14 cellular contexts compared by ENCODE assay signal in the genomic region with DNA sequence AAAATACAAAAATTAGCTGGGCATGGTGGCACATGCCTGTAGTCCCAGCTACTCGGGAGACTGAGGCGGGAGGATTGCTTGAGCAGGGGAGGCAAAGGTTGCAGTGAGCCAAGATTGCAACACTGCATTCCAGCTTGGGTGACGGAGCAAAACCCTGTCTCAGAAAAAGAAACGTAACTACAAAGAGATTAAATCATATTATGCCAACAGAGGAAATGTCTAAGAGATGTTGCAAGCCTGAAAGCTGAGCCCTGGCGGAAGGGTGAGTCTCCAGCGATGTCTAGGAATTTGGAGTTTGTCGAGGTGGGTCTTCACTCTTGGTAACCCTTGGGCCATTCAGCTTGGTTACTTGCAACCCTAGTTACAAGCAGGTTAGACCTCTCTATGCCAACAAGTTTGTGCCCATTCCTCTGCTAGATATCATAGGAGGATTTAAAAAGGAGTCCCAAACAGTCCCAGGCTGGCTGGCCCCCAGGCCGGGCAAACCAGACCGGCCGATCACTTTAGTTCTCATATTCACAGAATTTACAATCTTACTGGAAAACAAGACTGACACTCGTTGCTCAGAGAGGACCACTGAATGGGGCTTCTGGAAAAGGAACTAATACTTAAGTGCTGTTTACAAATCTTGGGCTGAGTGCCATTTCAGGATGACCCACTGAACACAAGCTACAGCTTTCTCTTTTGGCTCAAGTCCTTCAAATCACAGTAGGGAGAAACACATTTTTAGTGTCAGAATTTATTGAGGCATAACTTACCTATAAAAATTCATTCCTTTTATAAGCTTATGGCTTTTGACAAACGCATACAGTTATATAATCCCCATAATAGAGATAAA. TPM values are rescaled to one million over a fixed set of nuclear protein-coding genes. Genes with fewer than 3 reads are reported as not detected.
DNase-seq lines count a peak whose midpoint lies in the region; ATAC-seq, FAIRE-seq and TF ChIP-seq lines count a peak whose summit lies in the region.
"Had no signal": no experiment of that assay in that cellular context is flagged by ENCODE, and none has a peak within 500 bp of the region (broad histone marks: within the 10 kb centered on the region; RNA-seq: fewer than 3 reads in every experiment).

No MANE protein-coding gene starts in this region.

- peaks cover 0 to 6% (median 0%) of the 10 kb centered on the region in 4 donors for H3K4me1 ChIP-seq in sigmoid colon

- 65 to 67% methylated on average over 12 of the region's 12 CpGs for WGBS in sigmoid colon, 2 donors

- H3K9me3 ChIP-seq in sigmoid colon, result no peaks in the 10 kb centered on the region

- ATAC-seq in GM18520 (IDR thresholded peaks at IDR 0.05; ENCODE audit: unreplicated experiment), result no peak
- no peak for ATAC-seq in activated T-cell treated with anti-CD3 and anti-CD28 coated beads, Interleukin-2, amount 50 U/mL, for 72 hours (replicated peaks in 1 of 2)

- no peak for FAIRE-seq in GM19239 (lab: Jason Lieb, UNC)

- H3K27ac Mint-ChIP-seq in osteocyte (ENCODE audit: unreplicated experiment), result no peak overlapping the region
- H3K27ac Mint-ChIP-seq in activated T-cell treated with anti-CD3 and anti-CD28 coated beads, Interleukin-2, amount 50 U/mL, for 72 hours, result no peak overlapping the region
- H3K27ac Mint-ChIP-seq: activated naive CD8-positive, alpha-beta T cell treated with anti-CD3 and anti-CD28 coated beads for 36 hours had no signal

- H3K27me3 ChIP-seq in sigmoid colon, result no peaks in the 10 kb centered on the region

- no peaks in the 10 kb centered on the region for H3K9me3 Mint-ChIP-seq in osteocyte (ENCODE audit: unreplicated experiment)
- H3K9me3 Mint-ChIP-seq in activated T-cell treated with anti-CD3 and anti-CD28 coated beads, Interleukin-2, amount 50 U/mL, for 72 hours, result no peaks in the 10 kb centered on the region
- H3K9me3 Mint-ChIP-seq: activated naive CD8-positive, alpha-beta T cell treated with anti-CD3 and anti-CD28 coated beads for 36 hours had no signal

- H3K36me3 Mint-ChIP-seq in osteocyte (ENCODE audit: unreplicated experiment), result no peaks in the 10 kb centered on the region
- no peaks in the 10 kb centered on the region for H3K36me3 Mint-ChIP-seq in activated T-cell treated with anti-CD3 and anti-CD28 coated beads, Interleukin-2, amount 50 U/mL, for 72 hours (ENCODE audit: insufficient read depth in 2 of 2)
- H3K36me3 Mint-ChIP-seq: activated naive CD8-positive, alpha-beta T cell treated with anti-CD3 and anti-CD28 coated beads for 36 hours had no signal

- H3K4me3 Mint-ChIP-seq in osteocyte (ENCODE audit: unreplicated experiment), result no peak overlapping the region
- no peak overlapping the region for H3K4me3 Mint-ChIP-seq in activated T-cell treated with anti-CD3 and anti-CD28 coated beads, Interleukin-2, amount 50 U/mL, for 72 hours
- H3K4me3 Mint-ChIP-seq: activated naive CD8-positive, alpha-beta T cell treated with anti-CD3 and anti-CD28 coated beads for 36 hours had no signal

- no peak overlapping the region for H3K27ac ChIP-seq in sigmoid colon
- H3K27ac ChIP-seq: skin epidermis had no signal

- DNase-seq in EH (ENCODE audit: low read depth), result peak; percentile 44
- DNase-seq in NCI-H226, result peak; percentile 75
- peak; percentile 47 for DNase-seq in dermis blood vessel endothelial cell
- peak; percentile 57 for DNase-seq in osteocyte (ENCODE audit: extremely low spot score, unreplicated experiment)
- no peak for DNase-seq in sigmoid colon
- no peak for DNase-seq in activated T-cell treated with anti-CD3 and anti-CD28 coated beads, Interleukin-2, amount 50 U/mL, for 72 hours
- DNase-seq in GM19239 (ENCODE audit: insufficient read length, low spot score), result no peak
- DNase-seq: activated CD4-positive, alpha-beta T cell treated with anti-CD3 and anti-CD28 coated beads for 4 hours; activated naive CD8-positive, alpha-beta T cell treated with anti-CD3 and anti-CD28 coated beads for 36 hours; GOT3; NCI-H1436 treated with DMSO at 0.1 percent for 48 hours had no signal

- TF ChIP-seq POLR2A in sigmoid colon (IDR thresholded peaks at IDR 0.05), result no peak

- intact Hi-C loops in sigmoid colon (cut with DNase I), result no loop called here

- no peak overlapping the region for H3K4me3 ChIP-seq in sigmoid colon
- H3K4me3 ChIP-seq: lung, skin epidermis had no signal

- peaks cover 13% of the 10 kb centered on the region for H3K4me1 Mint-ChIP-seq in osteocyte (ENCODE audit: unreplicated experiment)
- no peaks in the 10 kb centered on the region for H3K4me1 Mint-ChIP-seq in activated T-cell treated with anti-CD3 and anti-CD28 coated beads, Interleukin-2, amount 50 U/mL, for 72 hours (ENCODE audit: low read depth)
- H3K4me1 Mint-ChIP-seq: activated naive CD8-positive, alpha-beta T cell treated with anti-CD3 and anti-CD28 coated beads for 36 hours had no signal

- no peak for TF ChIP-seq EP300 in sigmoid colon (IDR thresholded peaks at IDR 0.05)

- H3K36me3 ChIP-seq in sigmoid colon, result no peaks in the 10 kb centered on the region

- TF ChIP-seq CTCF in osteocyte (IDR thresholded peaks at IDR 0.05), result no peak
- TF ChIP-seq CTCF in sigmoid colon (IDR thresholded peaks at IDR 0.05), result no peak

- H3K27me3 Mint-ChIP-seq in osteocyte (ENCODE audit: unreplicated experiment), result peaks cover 9% of the 10 kb centered on the region
- H3K27me3 Mint-ChIP-seq in activated T-cell treated with anti-CD3 and anti-CD28 coated beads, Interleukin-2, amount 50 U/mL, for 72 hours (ENCODE audit: low read depth), result peaks cover 9% of the 10 kb centered on the region
- H3K27me3 Mint-ChIP-seq: activated naive CD8-positive, alpha-beta T cell treated with anti-CD3 and anti-CD28 coated beads for 36 hours had no signal

RNA-seq across cellular contexts. Expression of gene SLC30A1, which starts 27.1 kb away (rescaled TPM):
- total RNA-seq in dermis blood vessel endothelial cell (39.1 and 65.2 TPM in 2 replicates), osteocyte (12.1 and 14.2 TPM in 2 replicates), sigmoid colon (10 to 100 TPM in 2 of 4 donors, 1 to 10 TPM in 2; 7.9 to 11.8 (median 9.3) TPM)
- polyA plus RNA-seq in sigmoid colon, result 1 to 10 TPM; 4.2 to 5.1 (median 4.3) TPM
- 1 to 10 TPM; 8.0 to 8.6 TPM for total RNA-seq in activated T-cell treated with anti-CD3 and anti-CD28 coated beads, Interleukin-2, amount 50 U/mL, for 72 hours

RNA-seq across cellular contexts. Expression of gene RD3, which starts 59.9 kb away (rescaled TPM):
- not detected in 2 replicates for total RNA-seq in dermis blood vessel endothelial cell
- not detected in 2 replicates for total RNA-seq in osteocyte
- under 1 TPM in 3 of 4 donors, not detected in 1; 0.16 to 0.36 (median 0.28) TPM for total RNA-seq in sigmoid colon
- polyA plus RNA-seq in sigmoid colon, result under 1 TPM in 1 of 3 donors, not detected in 2; 0.13 TPM
- total RNA-seq in activated T-cell treated with anti-CD3 and anti-CD28 coated beads, Interleukin-2, amount 50 U/mL, for 72 hours, result not detected
- total RNA-seq: activated naive CD8-positive, alpha-beta T cell treated with anti-CD3 and anti-CD28 coated beads for 36 hours had no signal

Comparison
In these comparisons a context has a peak if more than half of its experiments do, and no peak if none do; other contexts are left out.
1. DNase-seq: peak in EH (single experiment), NCI-H226 (single experiment), dermis blood vessel endothelial cell (single experiment) and osteocyte (single experiment); none in sigmoid colon (single experiment), activated T-cell treated with anti-CD3 and anti-CD28 coated beads, Interleukin-2, amount 50 U/mL, for 72 hours (0 of 2) and GM19239 (single experiment).